In the genomic region with DNA sequence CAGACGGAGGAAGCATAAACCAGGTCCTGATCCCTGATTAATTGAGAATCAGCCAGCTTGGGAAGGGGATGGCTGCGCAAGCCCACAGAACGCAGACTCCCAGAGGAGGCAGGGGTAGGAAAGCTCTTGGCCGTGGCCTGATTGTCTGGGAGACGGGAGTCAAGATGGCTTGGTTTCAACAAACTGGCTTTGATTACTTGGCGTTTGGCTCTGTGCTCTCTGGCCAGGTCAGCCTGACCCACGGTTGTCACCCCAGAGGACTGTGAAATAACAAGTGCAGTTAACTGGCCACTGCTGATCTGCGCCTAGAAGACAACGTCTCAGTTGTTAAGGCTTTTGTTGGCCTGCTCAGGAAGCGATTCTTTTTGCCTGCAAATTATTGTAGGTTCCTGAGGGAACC, we compare ENCODE assay signal across 16 cellular contexts.
DNase-seq lines count a peak whose midpoint lies in the region; ATAC-seq and TF ChIP-seq lines count a peak whose summit lies in the region.
"Had no signal": no experiment of that assay in that cellular context is flagged by ENCODE, and none has a peak within 500 bp of the region (broad histone marks: within the 10 kb centered on the region; RNA-seq: fewer than 3 reads in every experiment).

No MANE protein-coding gene starts in this region.

- peak overlapping the region in 1 of 12 donors; percentile 12 for H3K4me3 ChIP-seq in heart left ventricle
- peak overlapping the region; percentile 7 for H3K4me3 ChIP-seq in ovary
- H3K4me3 ChIP-seq in uterus, result no peak overlapping the region

- DNase-seq in NCI-H82 (lab: John Stamatoyannopoulos, UW), result peak; percentile 3
- no peak for DNase-seq in NCI-H82 treated with DMSO at 0.1 percent for 48 hours (lab: John Stamatoyannopoulos, UW; ENCODE audit: unreplicated experiment)
- peak in 3 of 5 donors; percentile 30 to 72 (median 59) for DNase-seq in heart left ventricle
- peak; percentile 64 to 85 (median 73) for DNase-seq in ovary
- peak; percentile 83 to 85 for DNase-seq in uterus
- DNase-seq in NCI-H2029 (lab: John Stamatoyannopoulos, UW), result no peak
- DNase-seq in T-helper 2 cell treated with Interferon-gamma antibody and Interleukin-4, amounts not matched to agents 5 μg/mL and 100 μg/mL, for 36 hours (ENCODE audit: low spot score), result no peak
- DNase-seq: activated CD4-positive, alpha-beta T cell treated with anti-CD3 and anti-CD28 coated beads, Interleukin-2, amount 50 U/mL, for 4 hours; COR-L47; NCI-H526 treated with DMSO at 0.1 percent for 48 hours; retina; T-helper 9 cell had no signal

- no peak overlapping the region for H3K27ac Mint-ChIP-seq in T-helper 2 cell treated with Interferon-gamma antibody and Interleukin-4, amounts not matched to agents 5 μg/mL and 100 μg/mL, for 36 hours

- H3K9me3 ChIP-seq in heart left ventricle (peaks cover 0 to 9% (median 0%) of the 10 kb centered on the region in 12 donors), ovary (no peaks in the 10 kb centered on the region), uterus (no peaks in the 10 kb centered on the region)

- H3K27ac ChIP-seq in heart left ventricle (peak overlapping the region in 7 of 12 donors; percentile 26 to 72 (median 58)), ovary (peak overlapping the region in 1 of 2 donors; percentile 82), uterus (peak overlapping the region; percentile 85 to 86)
- H3K27ac ChIP-seq: 22Rv1, KMS-11 had no signal

- no peak overlapping the region for H3K4me3 Mint-ChIP-seq in T-helper 2 cell treated with Interferon-gamma antibody and Interleukin-4, amounts not matched to agents 5 μg/mL and 100 μg/mL, for 36 hours

- TF ChIP-seq EP300 in ovary (IDR thresholded peaks at IDR 0.05), result no peak

- no peaks in the 10 kb centered on the region for H3K27me3 ChIP-seq in heart left ventricle
- no peaks in the 10 kb centered on the region for H3K27me3 ChIP-seq in ovary
- H3K27me3 ChIP-seq in uterus, result no peaks in the 10 kb centered on the region

- H3K36me3 ChIP-seq in heart left ventricle (no peaks in the 10 kb centered on the region), ovary (no peaks in the 10 kb centered on the region), uterus (no peaks in the 10 kb centered on the region)

- ATAC-seq in heart left ventricle (peak; percentile 41 to 60 (median 52)), HG03135 (IDR thresholded peaks at IDR 0.05; ENCODE audit: unreplicated experiment) (no peak)
- ATAC-seq: esophagus mucosa had no signal

- no peaks in the 10 kb centered on the region for H3K9me3 Mint-ChIP-seq in T-helper 2 cell treated with Interferon-gamma antibody and Interleukin-4, amounts not matched to agents 5 μg/mL and 100 μg/mL, for 36 hours

- H3K27me3 Mint-ChIP-seq in T-helper 2 cell treated with Interferon-gamma antibody and Interleukin-4, amounts not matched to agents 5 μg/mL and 100 μg/mL, for 36 hours (ENCODE audit: low read depth), result peaks cover 26% of the 10 kb centered on the region

- intact Hi-C loops in heart left ventricle (cut with DNase I) (no loop called here), ovary (cut with DNase I) (loop anchor here in 2 of 4 donors (10.0 kb wide), 1 partner anchor 273 kb away; the partner anchor contains the start of gene RYBP (in 2 of the 2)), uterus (cut with DNase I; ENCODE audit: low total_unique reads) (no loop called here)

- H3K36me3 Mint-ChIP-seq in T-helper 2 cell treated with Interferon-gamma antibody and Interleukin-4, amounts not matched to agents 5 μg/mL and 100 μg/mL, for 36 hours (ENCODE audit: low read depth), result no peaks in the 10 kb centered on the region

- TF ChIP-seq CTCF in heart left ventricle (IDR thresholded peaks at IDR 0.05) (no peak), ovary (IDR thresholded peaks at IDR 0.05) (no peak), uterus (IDR thresholded peaks at IDR 0.05) (no peak)

- 67 to 72% (median 71%) methylated on average over 10 of the region's 10 CpGs for WGBS in heart left ventricle, 4 donors
- 4 to 11% (median 8%) methylated on average over 10 of the region's 10 CpGs for WGBS in ovary, 3 donors

- H3K4me1 Mint-ChIP-seq in T-helper 2 cell treated with Interferon-gamma antibody and Interleukin-4, amounts not matched to agents 5 μg/mL and 100 μg/mL, for 36 hours (ENCODE audit: low read depth), result no peaks in the 10 kb centered on the region

- H3K4me1 ChIP-seq in heart left ventricle (peaks cover 0 to 37% (median 10%) of the 10 kb centered on the region in 12 donors), ovary (ENCODE audit: insufficient read depth) (peaks cover 26% of the 10 kb centered on the region), uterus (peaks cover 16 to 24% of the 10 kb centered on the region in 2 donors)

- TF ChIP-seq POLR2A in heart left ventricle (IDR thresholded peaks at IDR 0.05) (no peak), ovary (IDR thresholded peaks at IDR 0.05) (no peak), uterus (IDR thresholded peaks at IDR 0.05) (no peak)

Comparison
In these comparisons a context has a peak if more than half of its experiments do, and no peak if none do; other contexts are left out.
1. DNase-seq: peak in NCI-H82 (single experiment), heart left ventricle (3 of 5), ovary (5 of 5) and uterus (2 of 2); none in NCI-H82 treated with DMSO at 0.1 percent for 48 hours (single experiment), NCI-H2029 (single experiment) and T-helper 2 cell treated with Interferon-gamma antibody and Interleukin-4, amounts not matched to agents 5 μg/mL and 100 μg/mL, for 36 hours (single experiment).